Comparison of ENCODE assay signal across 8 cellular contexts in genomic region chr16:85114909-85115567, GRCh38. TPM values are rescaled to one million over a fixed set of nuclear protein-coding genes. Genes with fewer than 3 reads are reported as not detected.
DNase-seq lines count a peak whose midpoint lies in the region; ATAC-seq and TF ChIP-seq lines count a peak whose summit lies in the region.

No MANE protein-coding gene starts in this region.

- peak; percentile 77 for ATAC-seq in HG03097 (IDR thresholded peaks at IDR 0.05; ENCODE audit: low FRiP score, unreplicated experiment)
- peak; percentile 97 for ATAC-seq in left lobe of liver
- no peak for ATAC-seq in HG03039 (IDR thresholded peaks at IDR 0.05; ENCODE audit: unreplicated experiment)

- H3K36me3 Mint-ChIP-seq in chondrocyte (ENCODE audit: low read depth) = no peaks in the 10 kb centered on the region

- DNase-seq in GDM1 (lab: John Stamatoyannopoulos, UW) (peak; percentile 21), NCI-H524 treated with DMSO at 0.1 percent for 48 hours (lab: John Stamatoyannopoulos, UW) (peak; percentile 65), chondrocyte (ENCODE audit: low spot score) (no peak), left lobe of liver (ENCODE audit: low spot score) (peak; percentile 88)
- peak; percentile 92 for DNase-seq in activated CD4-positive, alpha-beta T cell treated with anti-CD3 and anti-CD28 coated beads for 48 hours
- peak; percentile 91 to 93 for DNase-seq in stimulated activated CD4-positive, alpha-beta T cell treated with anti-CD3 and anti-CD28 coated beads, Interleukin-2, amount 100 ng/mL, for 48 hours

- H3K27ac Mint-ChIP-seq in chondrocyte (ENCODE audit: unreplicated experiment) = peak overlapping the region; percentile 94

- no peaks in the 10 kb centered on the region for H3K9me3 Mint-ChIP-seq in chondrocyte (ENCODE audit: low read depth)

- H3K4me1 Mint-ChIP-seq in chondrocyte (ENCODE audit: low read depth) = peaks cover 7% of the 10 kb centered on the region

- TF ChIP-seq CTCF in chondrocyte (IDR thresholded peaks at IDR 0.05) = peak; percentile 95

- H3K27me3 Mint-ChIP-seq in chondrocyte (ENCODE audit: low read depth) = peaks cover 7% of the 10 kb centered on the region

- peak overlapping the region; percentile 59 for H3K4me3 Mint-ChIP-seq in chondrocyte (ENCODE audit: unreplicated experiment)

RNA-seq across cellular contexts. Expression of gene CIBAR2, which starts 2.8 kb away (rescaled TPM):
- total RNA-seq in chondrocyte (not detected in 3 replicates), left lobe of liver (not detected)
